8 cellular contexts compared by ENCODE assay signal in the genomic region with DNA sequence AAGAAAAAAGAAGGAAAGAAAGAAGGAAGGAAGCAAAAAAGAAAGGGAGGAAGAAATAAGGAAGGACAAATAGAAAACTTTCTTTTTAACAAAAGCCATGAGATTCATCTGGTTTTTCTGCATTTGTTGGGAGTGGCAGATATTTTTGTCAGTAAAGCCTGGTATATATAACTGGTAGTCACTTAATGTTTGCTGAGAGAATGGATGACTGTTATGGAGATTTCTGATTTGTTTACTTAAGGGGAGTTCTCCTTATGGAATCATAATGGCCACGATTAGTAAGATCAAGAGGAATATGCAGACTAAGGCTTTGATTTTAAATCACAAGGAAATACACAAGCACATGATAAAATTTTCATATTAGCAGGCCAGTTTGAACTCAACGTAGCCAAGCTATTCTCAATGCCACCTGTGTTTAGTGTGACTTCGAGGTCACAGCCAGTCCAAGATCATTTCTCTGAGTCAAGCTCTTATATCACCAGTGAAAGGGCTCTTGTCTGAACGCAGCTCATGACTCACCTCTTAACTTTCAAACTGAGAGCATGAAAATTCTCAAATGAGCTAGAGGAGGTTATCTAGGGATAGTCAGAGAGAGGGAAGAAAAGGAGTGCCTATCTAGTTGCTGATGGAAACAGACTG.
DNase-seq lines count a peak whose midpoint lies in the region; ATAC-seq and TF ChIP-seq lines count a peak whose summit lies in the region.

No MANE protein-coding gene starts in this region.

- no peak overlapping the region for H4K12ac ChIP-seq in trophoblast cell (ENCODE audit: low read depth, low read length)

- H3K79me1 ChIP-seq in trophoblast cell (ENCODE audit: low read length): peaks cover 14% of the 10 kb centered on the region

- H3K9ac ChIP-seq in trophoblast cell (ENCODE audit: low read length): no peak overlapping the region

- intact Hi-C loops in body of pancreas (cut with DNase I): no loop called here

- peak; percentile 81 for ATAC-seq in body of pancreas
- no peak for ATAC-seq in GM21825 (IDR thresholded peaks at IDR 0.05; ENCODE audit: unreplicated experiment)

- no peaks in the 10 kb centered on the region for H3K79me2 ChIP-seq in trophoblast cell (ENCODE audit: control insufficient read depth, insufficient read depth, low read length, poor library complexity)

- H3K9me3 ChIP-seq in body of pancreas (no peaks in the 10 kb centered on the region), trophoblast cell (ENCODE audit: insufficient read depth, low read depth, low read length) (no peaks in the 10 kb centered on the region)

- H2BK12ac ChIP-seq in trophoblast cell (ENCODE audit: low read length): no peak overlapping the region

- no peak overlapping the region for H2AFZ ChIP-seq in trophoblast cell (ENCODE audit: insufficient read depth, low read length, poor library complexity)

- H3K14ac ChIP-seq in trophoblast cell (ENCODE audit: low read length): no peak overlapping the region

- WGBS in body of pancreas, 2 donors: 28 to 40% methylated on average over 4 of the region's 4 CpGs
- WGBS in trophoblast cell (ENCODE audit: extremely low coverage, insufficient coverage, insufficient read length): no CpG with 5 or more reads among the region's 4 CpGs

- TF ChIP-seq CTCF in body of pancreas (IDR thresholded peaks at IDR 0.05): no peak

- H4K8ac ChIP-seq in trophoblast cell (ENCODE audit: low read depth, low read length): no peak overlapping the region

- TF ChIP-seq POLR2A in body of pancreas (IDR thresholded peaks at IDR 0.05): no peak

- H3K36me3 ChIP-seq in body of pancreas (replicated peaks in 1 of 2; ENCODE audit: insufficient read depth in 1 of 2, low read depth in 2 of 2) (no peaks in the 10 kb centered on the region), trophoblast cell (ENCODE audit: control insufficient read depth in 1 of 2, insufficient read depth in 2 of 2, low read length in 2 of 2) (no peaks in the 10 kb centered on the region)

- no peak overlapping the region for H3K4me2 ChIP-seq in trophoblast cell (ENCODE audit: low read length)

- H2BK5ac ChIP-seq in trophoblast cell (ENCODE audit: low read depth, low read length, poor library complexity): no peak overlapping the region

- H3K27ac ChIP-seq in body of pancreas: peak overlapping the region in 3 of 4 donors; percentile 2 to 56 (median 46)
- H3K27ac ChIP-seq in trophoblast cell (ENCODE audit: low read depth, low read length): no peak overlapping the region

- DNase-seq in DMS53 treated with DMSO at 0.1 percent for 48 hours (lab: John Stamatoyannopoulos, UW; ENCODE audit: unreplicated experiment): peak; percentile 90
- peak; percentile 45 for DNase-seq in HT-29 (ENCODE audit: low spot score)
- peak in 2 of 4 donors; percentile 35 to 50 for DNase-seq in body of pancreas
- peak; percentile 30 for DNase-seq in mucosa of gallbladder (ENCODE audit: low spot score)
- DNase-seq in SHP77 (lab: John Stamatoyannopoulos, UW): no peak
- no peak for DNase-seq in trophoblast cell
- no peak for DNase-seq in OCI-M1 (lab: John Stamatoyannopoulos, UW)

- H3K4me1 ChIP-seq in body of pancreas (peaks cover 13% of the 10 kb centered on the region), trophoblast cell (ENCODE audit: control insufficient read depth in 1 of 2, insufficient read depth in 2 of 2, low read length in 2 of 2) (peaks cover 14 to 22% of the 10 kb centered on the region in 2 experiments)

- no peak overlapping the region for H3K4ac ChIP-seq in trophoblast cell (ENCODE audit: low read depth, low read length)

- no peak overlapping the region for H4K91ac ChIP-seq in trophoblast cell (ENCODE audit: low read depth, low read length)

- no peak overlapping the region for H3K4me3 ChIP-seq in body of pancreas
- no peak overlapping the region for H3K4me3 ChIP-seq in trophoblast cell (ENCODE audit: low read depth, low read length)

- H2AK5ac ChIP-seq in trophoblast cell (ENCODE audit: low read length): no peak overlapping the region

- no peak overlapping the region for H3K23ac ChIP-seq in trophoblast cell (ENCODE audit: low read length)

- H3K18ac ChIP-seq in trophoblast cell (ENCODE audit: low read length): no peak overlapping the region

- no peak overlapping the region for H2BK120ac ChIP-seq in trophoblast cell (ENCODE audit: insufficient read depth, low read length, poor library complexity)

- H3K27me3 ChIP-seq in body of pancreas: no peaks in the 10 kb centered on the region
- H3K27me3 ChIP-seq in trophoblast cell (ENCODE audit: insufficient read depth, low read length): no peaks in the 10 kb centered on the region

Comparison
In these comparisons a context has a peak if more than half of its experiments do, and no peak if none do; other contexts are left out.
1. DNase-seq: peak in DMS53 treated with DMSO at 0.1 percent for 48 hours (single experiment), HT-29 (single experiment) and mucosa of gallbladder (single experiment); none in SHP77 (0 of 2), trophoblast cell (0 of 2) and OCI-M1 (single experiment).